ENCODE assay signal across 8 cellular contexts in genomic region chr11:75429902-75430691, GRCh38. TPM values are rescaled to one million over a fixed set of nuclear protein-coding genes. Genes with fewer than 3 reads are reported as not detected.
DNase-seq lines count a peak whose midpoint lies in the region; ATAC-seq, FAIRE-seq and TF ChIP-seq lines count a peak whose summit lies in the region.

No MANE protein-coding gene starts in this region.

- no peak for TF ChIP-seq CTCF in coronary artery (IDR thresholded peaks at IDR 0.05)
- no peak for TF ChIP-seq CTCF in HepG2 (CRISPR knock-in tag; IDR thresholded peaks at IDR 0.05)

- H2AFZ ChIP-seq in HepG2 (ENCODE audit: low read length) = no peak overlapping the region

- in situ Hi-C loops in HepG2 (cut with HindIII; ENCODE audit: extremely low pct_ligation_motif_present, low pct_unique_long_range_greater_than_20kb) = no loop called here

- no peak for FAIRE-seq in HepG2 (lab: Jason Lieb, UNC)

- POLR2A ChIA-PET in HepG2 (lab: Yijun Ruan, JAX) = interaction anchor here (1.4 kb wide), 1 partner anchor 8 kb away, joined by 4 read pairs; no protein-coding TSS in a partner anchor

- no peak for TF ChIP-seq POLR2A in HepG2 (IDR thresholded peaks at IDR 0.05; ENCODE audit: insufficient read depth in 1 of 2, low read depth in 2 of 2, low read length in 2 of 2)

- H3K9me3 ChIP-seq in HepG2 (ENCODE audit: low read length) = no peaks in the 10 kb centered on the region

- no peaks in the 10 kb centered on the region for H4K20me1 ChIP-seq in HepG2 (ENCODE audit: insufficient read depth, low read length)

- no peak for TF ChIP-seq RAD21 in HepG2 (CRISPR knock-in tag; IDR thresholded peaks at IDR 0.05)

- 92% methylated on average over 66 of the region's 133 CpGs for WGBS in HepG2 (ENCODE audit: low lambda C conversion rate)

- peak; percentile 57 for ATAC-seq in GM18519 (IDR thresholded peaks at IDR 0.05; ENCODE audit: low FRiP score, unreplicated experiment)
- ATAC-seq in HepG2 = no peak

- BruUV-seq in HepG2 (replicated peaks; lab: Mats Ljungman, UMichigan) = no TSS peak

- peak overlapping the region; percentile 74 for H3K4me3 ChIP-seq in coronary artery
- H3K4me3 ChIP-seq in HepG2 (replicated peaks in 1 of 3; ENCODE audit: insufficient read depth in 1 of 3, low read depth in 2 of 3, low read length in 3 of 3) = peak overlapping the region in 1 of 3 experiments; percentile 35; a peak in 1 of 6 replicates

- H3K27me3 ChIP-seq in HepG2 (ENCODE audit: control insufficient read depth in 1 of 2, insufficient read depth in 2 of 2, low read length in 2 of 2) = peaks cover 3 to 25% of the 10 kb centered on the region in 2 experiments; a peak in 4 of 5 replicates

- H3K4me1 ChIP-seq in HepG2 (ENCODE audit: insufficient read depth, low read length) = peaks cover 37% of the 10 kb centered on the region

- H3K36me3 ChIP-seq in HepG2 (replicated peaks in 1 of 2; ENCODE audit: control insufficient read depth in 1 of 2, insufficient read depth in 2 of 2, low read length in 2 of 2) = peaks cover 0 to 6% of the 10 kb centered on the region in 2 experiments; a peak in 1 of 5 replicates

- peak overlapping the region; percentile 19; the same call in 1 of the 2 replicates for H3K4me2 ChIP-seq in HepG2 (ENCODE audit: low read depth, low read length)

- no peak overlapping the region for H3K9ac ChIP-seq in HepG2 (ENCODE audit: insufficient read depth, low read depth, low read length)

- H3K27ac ChIP-seq in coronary artery (peak overlapping the region; percentile 30 to 75), HepG2 (ENCODE audit: extremely low read length, insufficient read depth, low read length) (no peak overlapping the region)

- H3K79me2 ChIP-seq in HepG2 (ENCODE audit: insufficient read depth, low read length) = no peaks in the 10 kb centered on the region

- TF ChIP-seq EP300 in HepG2 (IDR thresholded peaks at IDR 0.05; ENCODE audit: low read depth in 2 of 2, low read length in 2 of 2) (no peak), HepG2 (CRISPR knock-in tag; IDR thresholded peaks at IDR 0.05; ENCODE audit: borderline replicate concordance) (no peak)

- intact Hi-C loops in HepG2 (cut with micrococcal nuclease; ENCODE audit: unreplicated experiment) = no loop called here

- CTCF ChIA-PET in HepG2 (lab: Yijun Ruan, JAX; ENCODE audit: low intra/inter-chr PET ratio, low total read pairs) = no interaction called here

- DNase-seq in NCI-H1092 treated with DMSO at 0.1 percent for 48 hours (lab: John Stamatoyannopoulos, UW) = peak; percentile 73
- DNase-seq in activated CD4-positive, alpha-beta T cell treated with anti-CD3 and anti-CD28 coated beads for 1 hour = peak; percentile 38
- DNase-seq in coronary artery (ENCODE audit: low spot score) = no peak
- DNase-seq in HepG2 (ENCODE audit: low spot score) = no peak
- DNase-seq in stimulated activated CD4-positive, alpha-beta T cell treated with anti-CD3 and anti-CD28 coated beads, TNF-alpha, amount 100 ng/mL, for 1 hour (ENCODE audit: low read depth in 3 of 3, low spot score in 1 of 3) = peak in 2 of 3 donors; percentile 13 to 40
- no peak for DNase-seq in globus pallidus (ENCODE audit: low spot score)
- no peak for DNase-seq in NCI-H510A (lab: John Stamatoyannopoulos, UW)

TF ChIP-seq in HepG2, 621 proteins besides CTCF, POLR2A, EP300 and RAD21 (continues in another document):
- no peak for TF ChIP-seq NCOR1 (IDR thresholded peaks at IDR 0.05; ENCODE audit: borderline replicate concordance, low read length)
- TF ChIP-seq ZFY (CRISPR knock-in tag; IDR thresholded peaks at IDR 0.05) = peak; percentile 26; the same call in 1 of the 2 replicates
- TF ChIP-seq, protein P1, sequence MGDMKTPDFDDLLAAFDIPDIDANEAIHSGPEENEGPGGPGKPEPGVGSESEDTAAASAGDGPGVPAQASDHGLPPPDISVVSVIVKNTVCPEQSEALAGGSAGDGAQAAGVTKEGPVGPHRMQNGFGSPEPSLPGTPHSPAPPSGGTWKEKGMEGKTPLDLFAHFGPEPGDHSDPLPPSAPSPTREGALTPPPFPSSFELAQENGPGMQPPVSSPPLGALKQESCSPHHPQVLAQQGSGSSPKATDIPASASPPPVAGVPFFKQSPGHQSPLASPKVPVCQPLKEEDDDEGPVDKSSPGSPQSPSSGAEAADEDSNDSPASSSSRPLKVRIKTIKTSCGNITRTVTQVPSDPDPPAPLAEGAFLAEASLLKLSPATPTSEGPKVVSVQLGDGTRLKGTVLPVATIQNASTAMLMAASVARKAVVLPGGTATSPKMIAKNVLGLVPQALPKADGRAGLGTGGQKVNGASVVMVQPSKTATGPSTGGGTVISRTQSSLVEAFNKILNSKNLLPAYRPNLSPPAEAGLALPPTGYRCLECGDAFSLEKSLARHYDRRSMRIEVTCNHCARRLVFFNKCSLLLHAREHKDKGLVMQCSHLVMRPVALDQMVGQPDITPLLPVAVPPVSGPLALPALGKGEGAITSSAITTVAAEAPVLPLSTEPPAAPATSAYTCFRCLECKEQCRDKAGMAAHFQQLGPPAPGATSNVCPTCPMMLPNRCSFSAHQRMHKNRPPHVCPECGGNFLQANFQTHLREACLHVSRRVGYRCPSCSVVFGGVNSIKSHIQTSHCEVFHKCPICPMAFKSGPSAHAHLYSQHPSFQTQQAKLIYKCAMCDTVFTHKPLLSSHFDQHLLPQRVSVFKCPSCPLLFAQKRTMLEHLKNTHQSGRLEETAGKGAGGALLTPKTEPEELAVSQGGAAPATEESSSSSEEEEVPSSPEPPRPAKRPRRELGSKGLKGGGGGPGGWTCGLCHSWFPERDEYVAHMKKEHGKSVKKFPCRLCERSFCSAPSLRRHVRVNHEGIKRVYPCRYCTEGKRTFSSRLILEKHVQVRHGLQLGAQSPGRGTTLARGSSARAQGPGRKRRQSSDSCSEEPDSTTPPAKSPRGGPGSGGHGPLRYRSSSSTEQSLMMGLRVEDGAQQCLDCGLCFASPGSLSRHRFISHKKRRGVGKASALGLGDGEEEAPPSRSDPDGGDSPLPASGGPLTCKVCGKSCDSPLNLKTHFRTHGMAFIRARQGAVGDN (CRISPR knock-in tag; IDR thresholded peaks at IDR 0.05) = peak; percentile 59
- TF ChIP-seq PAWR (CRISPR knock-in tag; IDR thresholded peaks at IDR 0.05; ENCODE audit: borderline replicate concordance) = no peak
- no peak for TF ChIP-seq POLR2G (IDR thresholded peaks at IDR 0.05; ENCODE audit: low read depth, low read length)

RNA-seq across cellular contexts. Expression of gene KLHL35, which starts 2.9 kb away (rescaled TPM):
- not detected in 2 replicates for total RNA-seq in HepG2 (2016; rRNA removed; fragmentation: Illumina TruSeq; extraction: Trizol)
- not detected in 2 replicates for total RNA-seq in HepG2 (2016; cell fraction: cytosol; rRNA removed; fragmentation: Illumina TruSeq; extraction: Trizol; ENCODE audit: low read depth)
- total RNA-seq in HepG2 (2016; cell fraction: insoluble cytoplasmic fraction; rRNA removed; fragmentation: Illumina TruSeq; extraction: Trizol) = not detected in 2 replicates
- not detected in 2 replicates for total RNA-seq in HepG2 (2016; cell fraction: membrane; rRNA removed; fragmentation: Illumina TruSeq; extraction: Trizol)
- total RNA-seq in HepG2 (2016; cell fraction: nucleus; rRNA removed; fragmentation: Illumina TruSeq; extraction: Trizol) = not detected in 2 replicates
- polyA plus RNA-seq in HepG2 (2011; rRNA removed) = not detected in 2 replicates
- polyA plus RNA-seq in HepG2 (2011; cell fraction: cytosol; rRNA removed) = 0.03 TPM in 1 of 2 replicates, not detected in the other
- polyA plus RNA-seq in HepG2 (2011; cell fraction: nucleus; rRNA removed) = 0.10 and 0.14 TPM in 2 replicates
- polyA plus RNA-seq in HepG2 (2012) = 0.12 TPM in 1 of 2 replicates, not detected in the other
- not detected in 2 replicates for polyA plus RNA-seq in HepG2 (2016; cell fraction: cytosol; fragmentation: Illumina TruSeq; extraction: Trizol; ENCODE audit: low read depth)
- polyA plus RNA-seq in HepG2 (2016; cell fraction: insoluble cytoplasmic fraction; fragmentation: Illumina TruSeq; extraction: Trizol; ENCODE audit: low read depth) = not detected in 2 replicates
- not detected in 2 replicates for polyA plus RNA-seq in HepG2 (2016; cell fraction: membrane; fragmentation: Illumina TruSeq; extraction: Trizol; ENCODE audit: low read depth)
- 1.3 TPM in 1 of 2 replicates, not detected in the other for polyA plus RNA-seq in HepG2 (2016; cell fraction: nucleus; fragmentation: Illumina TruSeq; extraction: Trizol; ENCODE audit: insufficient read depth, low read depth)
- 9.7 TPM in 1 of 2 replicates, not detected in the other for polyA minus RNA-seq in HepG2 (2011; rRNA and poly(A)+ RNA removed; ENCODE audit: low replicate concordance)
- 0.70 TPM in 1 of 2 replicates, not detected in the other for polyA minus RNA-seq in HepG2 (2011; cell fraction: cytosol; rRNA and poly(A)+ RNA removed)
- 0.64 TPM in 1 of 2 replicates, not detected in the other for polyA minus RNA-seq in HepG2 (2011; cell fraction: nucleus; rRNA and poly(A)+ RNA removed)

RNA-seq across cellular contexts. Expression of gene RPS3, which starts 30.8 kb away (rescaled TPM):
- 2,143 and 2,814 TPM in 2 replicates for total RNA-seq in HepG2 (2016; rRNA removed; fragmentation: Illumina TruSeq; extraction: Trizol)
- total RNA-seq in HepG2 (2016; cell fraction: cytosol; rRNA removed; fragmentation: Illumina TruSeq; extraction: Trizol; ENCODE audit: low read depth) = 3,026 and 3,837 TPM in 2 replicates
- 2,366 and 2,701 TPM in 2 replicates for total RNA-seq in HepG2 (2016; cell fraction: insoluble cytoplasmic fraction; rRNA removed; fragmentation: Illumina TruSeq; extraction: Trizol)
- 5,197 and 5,735 TPM in 2 replicates for total RNA-seq in HepG2 (2016; cell fraction: membrane; rRNA removed; fragmentation: Illumina TruSeq; extraction: Trizol)
- 799 and 826 TPM in 2 replicates for total RNA-seq in HepG2 (2016; cell fraction: nucleus; rRNA removed; fragmentation: Illumina TruSeq; extraction: Trizol)
- 3,295 and 3,616 TPM in 2 replicates for polyA plus RNA-seq in HepG2 (2011; rRNA removed)
- 3,790 and 3,975 TPM in 2 replicates for polyA plus RNA-seq in HepG2 (2011; cell fraction: cytosol; rRNA removed)
- 1,120 and 1,329 TPM in 2 replicates for polyA plus RNA-seq in HepG2 (2011; cell fraction: nucleus; rRNA removed)
- 4,677 and 5,383 TPM in 2 replicates for polyA plus RNA-seq in HepG2 (2012)
- 4,653 and 5,328 TPM in 2 replicates for polyA plus RNA-seq in HepG2 (2016; cell fraction: cytosol; fragmentation: Illumina TruSeq; extraction: Trizol; ENCODE audit: low read depth)
- polyA plus RNA-seq in HepG2 (2016; cell fraction: insoluble cytoplasmic fraction; fragmentation: Illumina TruSeq; extraction: Trizol; ENCODE audit: low read depth) = 3,740 and 3,849 TPM in 2 replicates
- 7,247 and 7,550 TPM in 2 replicates for polyA plus RNA-seq in HepG2 (2016; cell fraction: membrane; fragmentation: Illumina TruSeq; extraction: Trizol; ENCODE audit: low read depth)
- polyA plus RNA-seq in HepG2 (2016; cell fraction: nucleus; fragmentation: Illumina TruSeq; extraction: Trizol; ENCODE audit: insufficient read depth, low read depth) = 2,020 and 2,028 TPM in 2 replicates
- polyA minus RNA-seq in HepG2 (2011; rRNA and poly(A)+ RNA removed; ENCODE audit: low replicate concordance) = 1,170 and 2,337 TPM in 2 replicates
- polyA minus RNA-seq in HepG2 (2011; cell fraction: cytosol; rRNA and poly(A)+ RNA removed) = 547 and 597 TPM in 2 replicates
- polyA minus RNA-seq in HepG2 (2011; cell fraction: nucleus; rRNA and poly(A)+ RNA removed) = 281 and 352 TPM in 2 replicates

Comparison
In these comparisons a context has a peak if more than half of its experiments do, and no peak if none do; other contexts are left out.
1. DNase-seq: peak in NCI-H1092 treated with DMSO at 0.1 percent for 48 hours (single experiment), activated CD4-positive, alpha-beta T cell treated with anti-CD3 and anti-CD28 coated beads for 1 hour (single experiment) and stimulated activated CD4-positive, alpha-beta T cell treated with anti-CD3 and anti-CD28 coated beads, TNF-alpha, amount 100 ng/mL, for 1 hour (2 of 3); none in coronary artery (single experiment), HepG2 (single experiment), globus pallidus (single experiment) and NCI-H510A (single experiment).